Comparison of ENCODE assay signal across 14 cellular contexts in genomic region chr10:6114299-6114698, GRCh38. TPM values are rescaled to one million over a fixed set of nuclear protein-coding genes. Genes with fewer than 3 reads are reported as not detected.
DNase-seq lines count a peak whose midpoint lies in the region; ATAC-seq and TF ChIP-seq lines count a peak whose summit lies in the region.
"Had no signal": no experiment of that assay in that cellular context is flagged by ENCODE, and none has a peak within 500 bp of the region (broad histone marks: within the 10 kb centered on the region; RNA-seq: fewer than 3 reads in every experiment).

No MANE protein-coding gene starts in this region.

- no peaks in the 10 kb centered on the region for H3K9me3 Mint-ChIP-seq in activated T-helper 2 cell treated with anti-CD3 and anti-CD28 coated beads, Interferon-gamma antibody, Interleukin-2, Interleukin-4, amounts not matched to agents 10 μg/mL and 5 μg/mL and 100 μg/mL, durations not matched to agents 14 hours and 24 hours and 36 hours
- no peaks in the 10 kb centered on the region for H3K9me3 Mint-ChIP-seq in chondrocyte (ENCODE audit: low read depth)
- H3K9me3 Mint-ChIP-seq: CD14-positive monocyte, naive B cell had no signal

- no peak overlapping the region for H2AFZ ChIP-seq in ACC112 (ENCODE audit: low read length, unreplicated experiment)

- peak overlapping the region; percentile 48 for H3K27ac Mint-ChIP-seq in activated T-helper 2 cell treated with anti-CD3 and anti-CD28 coated beads, Interferon-gamma antibody, Interleukin-2, Interleukin-4, amounts not matched to agents 10 μg/mL and 5 μg/mL and 100 μg/mL, durations not matched to agents 14 hours and 24 hours and 36 hours
- H3K27ac Mint-ChIP-seq in chondrocyte (ENCODE audit: unreplicated experiment), result no peak overlapping the region

- H3K27me3 ChIP-seq in ACC112 (ENCODE audit: insufficient read depth, low read length), result no peaks in the 10 kb centered on the region
- H3K27me3 ChIP-seq in right lobe of liver, result no peaks in the 10 kb centered on the region

- H3K36me3 ChIP-seq in ACC112 (ENCODE audit: insufficient read depth, low read length) (peaks cover 47% of the 10 kb centered on the region), right lobe of liver (peaks cover 0 to 61% (median 30%) of the 10 kb centered on the region in 4 donors)

- H3K79me2 ChIP-seq in ACC112 (ENCODE audit: control insufficient read depth, insufficient read depth, low read length, unreplicated experiment), result peaks cover 6% of the 10 kb centered on the region

- no peaks in the 10 kb centered on the region for H3K9me3 ChIP-seq in right lobe of liver

- H3K4me3 ChIP-seq in ACC112 (ENCODE audit: low read depth, low read length), result no peak overlapping the region
- no peak overlapping the region for H3K4me3 ChIP-seq in right lobe of liver
- H3K4me3 ChIP-seq: SK-N-MC had no signal

- H3K27me3 Mint-ChIP-seq in activated T-helper 2 cell treated with anti-CD3 and anti-CD28 coated beads, Interferon-gamma antibody, Interleukin-2, Interleukin-4, amounts not matched to agents 10 μg/mL and 5 μg/mL and 100 μg/mL, durations not matched to agents 14 hours and 24 hours and 36 hours (ENCODE audit: low read depth), result no peaks in the 10 kb centered on the region
- no peaks in the 10 kb centered on the region for H3K27me3 Mint-ChIP-seq in chondrocyte (ENCODE audit: low read depth)
- H3K27me3 Mint-ChIP-seq: naive B cell had no signal

- ATAC-seq in GM19455 (IDR thresholded peaks at IDR 0.05; ENCODE audit: unreplicated experiment) (peak; percentile 49), right lobe of liver (no peak), HG03439 (IDR thresholded peaks at IDR 0.05; ENCODE audit: unreplicated experiment) (no peak), HG02588 (IDR thresholded peaks at IDR 0.05; ENCODE audit: unreplicated experiment) (no peak)

- TF ChIP-seq POLR2A in right lobe of liver (IDR thresholded peaks at IDR 0.05), result no peak

- intact Hi-C loops in activated T-helper 2 cell treated with anti-CD3 and anti-CD28 coated beads, Interferon-gamma antibody, Interleukin-2, Interleukin-4, amounts not matched to agents 10 μg/mL and 5 μg/mL and 100 μg/mL, durations not matched to agents 14 hours and 24 hours and 36 hours (cut with micrococcal nuclease), result no loop called here
- intact Hi-C loops in right lobe of liver (cut with DNase I), result loop anchor here in 1 of 2 donors (5.0 kb wide), 1 partner anchor 288 kb away; no protein-coding TSS in a partner anchor

- no peak for DNase-seq in activated T-helper 2 cell treated with anti-CD3 and anti-CD28 coated beads, Interferon-gamma antibody, Interleukin-2, Interleukin-4, amounts not matched to agents 10 μg/mL and 5 μg/mL and 100 μg/mL, durations not matched to agents 14 hours and 24 hours and 36 hours (ENCODE audit: low spot score)
- DNase-seq in right lobe of liver, result no peak
- DNase-seq in foreskin melanocyte, result no peak
- no peak for DNase-seq in chondrocyte (ENCODE audit: low spot score)
- DNase-seq: activated CD4-positive, alpha-beta T cell treated with anti-CD3 and anti-CD28 coated beads, Interleukin-2, amount 50 U/mL, for 1 hour; GOT3; naive B cell; NCI-H1436 treated with DMSO at 0.1 percent for 48 hours had no signal

- H3K36me3 Mint-ChIP-seq in activated T-helper 2 cell treated with anti-CD3 and anti-CD28 coated beads, Interferon-gamma antibody, Interleukin-2, Interleukin-4, amounts not matched to agents 10 μg/mL and 5 μg/mL and 100 μg/mL, durations not matched to agents 14 hours and 24 hours and 36 hours (ENCODE audit: low read depth), result peaks cover 70% of the 10 kb centered on the region
- peaks cover 39% of the 10 kb centered on the region for H3K36me3 Mint-ChIP-seq in chondrocyte (ENCODE audit: low read depth)

- H3K4me1 ChIP-seq in ACC112 (ENCODE audit: control insufficient read depth, insufficient read depth, low read length, unreplicated experiment), result peaks cover 23% of the 10 kb centered on the region
- peaks cover 0 to 4% (median 0%) of the 10 kb centered on the region in 4 donors for H3K4me1 ChIP-seq in right lobe of liver

- peaks cover 29% of the 10 kb centered on the region for H3K4me1 Mint-ChIP-seq in activated T-helper 2 cell treated with anti-CD3 and anti-CD28 coated beads, Interferon-gamma antibody, Interleukin-2, Interleukin-4, amounts not matched to agents 10 μg/mL and 5 μg/mL and 100 μg/mL, durations not matched to agents 14 hours and 24 hours and 36 hours (ENCODE audit: low read depth)
- H3K4me1 Mint-ChIP-seq in chondrocyte (ENCODE audit: low read depth), result peaks cover 16% of the 10 kb centered on the region
- H3K4me1 Mint-ChIP-seq: CD14-positive monocyte had no signal

- H3K27ac ChIP-seq in ACC112 (ENCODE audit: low read depth, low read length), result peak overlapping the region; percentile 89
- H3K27ac ChIP-seq in right lobe of liver, result peak overlapping the region; percentile 2 to 9 (median 7)
- H3K27ac ChIP-seq: SK-N-MC had no signal

- no peak overlapping the region for H3K4me3 Mint-ChIP-seq in activated T-helper 2 cell treated with anti-CD3 and anti-CD28 coated beads, Interferon-gamma antibody, Interleukin-2, Interleukin-4, amounts not matched to agents 10 μg/mL and 5 μg/mL and 100 μg/mL, durations not matched to agents 14 hours and 24 hours and 36 hours (ENCODE audit: low read depth)
- no peak overlapping the region for H3K4me3 Mint-ChIP-seq in chondrocyte (ENCODE audit: unreplicated experiment)
- H3K4me3 Mint-ChIP-seq: CD14-positive monocyte had no signal

- TF ChIP-seq CTCF in right lobe of liver (IDR thresholded peaks at IDR 0.05) (no peak), chondrocyte (IDR thresholded peaks at IDR 0.05) (no peak)

- WGBS in right lobe of liver (ENCODE audit: insufficient coverage, low coverage, low lambda C conversion rate, missing lambda C conversion rate), result 88% methylated on average over 4 of the region's 4 CpGs

RNA-seq across cellular contexts. Expression of gene RBM17, which starts 25.5 kb away (rescaled TPM):
- 257 and 266 TPM in 2 replicates for total RNA-seq in activated T-helper 2 cell treated with anti-CD3 and anti-CD28 coated beads, Interferon-gamma antibody, Interleukin-2, Interleukin-4, amounts not matched to agents 10 μg/mL and 5 μg/mL and 100 μg/mL, durations not matched to agents 14 hours and 24 hours and 36 hours
- total RNA-seq in right lobe of liver (10 to 100 TPM; 11.9 to 40.6 (median 28.1) TPM), chondrocyte (56.3 to 59.0 TPM (median 57.0 TPM) in 3 replicates)

RNA-seq across cellular contexts. Expression of gene IL2RA, which starts 52.1 kb away (rescaled TPM):
- 1,777 and 1,808 TPM in 2 replicates for total RNA-seq in activated T-helper 2 cell treated with anti-CD3 and anti-CD28 coated beads, Interferon-gamma antibody, Interleukin-2, Interleukin-4, amounts not matched to agents 10 μg/mL and 5 μg/mL and 100 μg/mL, durations not matched to agents 14 hours and 24 hours and 36 hours
- total RNA-seq in right lobe of liver (1 to 10 TPM in 2 of 6 experiments, under 1 TPM in 2, not detected in 2; 0.22 to 3.1 (median 0.97) TPM), chondrocyte (not detected in 3 replicates)

Comparison
In these comparisons a context has a peak if more than half of its experiments do, and no peak if none do; other contexts are left out.
1. RNA of gene IL2RA, which starts 52.1 kb away (total RNA-seq): 1,777 to 1,808 TPM in activated T-helper 2 cell treated with anti-CD3 and anti-CD28 coated beads, Interferon-gamma antibody, Interleukin-2, Interleukin-4, amounts not matched to agents 10 μg/mL and 5 μg/mL and 100 μg/mL, durations not matched to agents 14 hours and 24 hours and 36 hours; 0.22 to 3.1 TPM in right lobe of liver and not detected in chondrocyte; every median in the first group is over 100 times any median in the second.